ENCODE assay signal across 8 cellular contexts in the genomic region with DNA sequence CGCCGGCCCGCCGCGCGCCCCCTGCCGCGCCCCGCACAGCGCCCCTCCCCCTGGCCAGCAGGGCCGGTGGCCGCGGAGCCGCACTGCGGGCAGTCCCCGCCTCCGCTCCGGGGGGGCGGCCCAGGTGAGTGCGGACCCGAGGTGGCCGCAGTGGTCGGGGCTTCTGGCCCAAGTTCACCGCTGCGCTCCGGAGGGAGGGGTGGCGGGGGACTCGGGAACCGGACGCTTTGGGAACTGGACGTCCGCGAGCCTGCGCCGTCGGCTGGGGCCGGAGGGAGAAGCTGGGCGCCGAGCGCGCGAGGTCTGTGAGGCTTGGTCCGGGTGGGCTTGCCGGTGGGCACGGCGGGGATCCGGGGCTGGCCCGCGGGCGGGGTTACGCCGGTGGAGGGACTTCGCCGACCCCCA. TPM values are rescaled to one million over a fixed set of nuclear protein-coding genes. Genes with fewer than 3 reads are reported as not detected.
DNase-seq lines count a peak whose midpoint lies in the region; ATAC-seq and TF ChIP-seq lines count a peak whose summit lies in the region.

No MANE protein-coding gene starts in this region.

- no peaks in the 10 kb centered on the region for H3F3A ChIP-seq in PC-9 (ENCODE audit: insufficient read depth, low read depth)

- no peak for TF ChIP-seq CTCF in A673 (conservative IDR thresholded peaks at IDR 0.05; ENCODE audit: low read depth, low read length)
- no peak for TF ChIP-seq CTCF in astrocyte of the cerebellum (IDR thresholded peaks at IDR 0.05; ENCODE audit: low read depth, low read length, missing control alignments)
- TF ChIP-seq CTCF in lower leg skin (IDR thresholded peaks at IDR 0.05), result no peak
- no peak for TF ChIP-seq CTCF in type B pancreatic cell (conservative IDR thresholded peaks at IDR 0.05)
- no peak for TF ChIP-seq CTCF in PC-9 (conservative IDR thresholded peaks at IDR 0.05)

- no peaks in the 10 kb centered on the region for H3K9me3 ChIP-seq in A673 (ENCODE audit: low read depth, low read length, poor library complexity, severe bottlenecking)
- no peaks in the 10 kb centered on the region for H3K9me3 ChIP-seq in HAP-1
- no peaks in the 10 kb centered on the region for H3K9me3 ChIP-seq in PC-9 (ENCODE audit: insufficient read depth, low read depth)

- ATAC-seq in GM21447 (IDR thresholded peaks at IDR 0.05; ENCODE audit: unreplicated experiment), result no peak

- 0% methylated on average over 2 of the region's 54 CpGs; no CpG with 5 or more reads in 1 of the 2 donors for WGBS in lower leg skin, 2 donors

- H3K4me3 Mint-ChIP-seq in type B pancreatic cell, result peak overlapping the region; percentile 61

- H3K4me2 ChIP-seq in PC-9, result no peak overlapping the region

- POLR2A ChIA-PET in A673 (lab: Charles Lee; ENCODE audit: low non-redundant PET), result no interaction called here
- POLR2A ChIA-PET in PC-9 (lab: Charles Lee; ENCODE audit: unreplicated experiment), result no interaction called here

- H4K20me1 ChIP-seq in PC-9 (ENCODE audit: insufficient read depth), result no peaks in the 10 kb centered on the region

- no peak overlapping the region for H3K27ac Mint-ChIP-seq in type B pancreatic cell

- DNase-seq in A673 (ENCODE audit: low spot score) (no peak), HAP-1 (ENCODE audit: low spot score in 2 of 2) (no peak), astrocyte of the cerebellum (ENCODE audit: low read depth) (no peak), lower leg skin (ENCODE audit: low spot score in 2 of 2) (no peak), type B pancreatic cell (ENCODE audit: extremely low spot score, unreplicated experiment) (no peak), PC-9 (no peak), Kasumi-1 (lab: John Stamatoyannopoulos, UW) (no peak)

- CTCF ChIA-PET in A673 (lab: Charles Lee), result no interaction called here
- CTCF ChIA-PET in PC-9 (lab: Charles Lee), result no interaction called here

- H3K36me3 Mint-ChIP-seq in type B pancreatic cell, result no peaks in the 10 kb centered on the region

- H3K36me3 ChIP-seq in A673 (ENCODE audit: insufficient read depth, low read length, poor library complexity, severe bottlenecking), result no peaks in the 10 kb centered on the region
- H3K36me3 ChIP-seq in HAP-1 (replicated peaks), result no peaks in the 10 kb centered on the region
- H3K36me3 ChIP-seq in PC-9 (ENCODE audit: low read depth), result no peaks in the 10 kb centered on the region

- H3K27ac ChIP-seq in A673 (ENCODE audit: low read depth, low read length, poor library complexity, severe bottlenecking) (no peak overlapping the region), PC-9 (no peak overlapping the region)

- peak overlapping the region; percentile 48 for H3K4me3 ChIP-seq in A673 (ENCODE audit: low read depth, low read length, poor library complexity, severe bottlenecking)
- peak overlapping the region; percentile 22 for H3K4me3 ChIP-seq in HAP-1
- H3K4me3 ChIP-seq in astrocyte of the cerebellum (ENCODE audit: low read depth, low read length), result peak overlapping the region; percentile 37
- peak overlapping the region; percentile 71 for H3K4me3 ChIP-seq in lower leg skin (ENCODE audit: low read depth, poor library complexity, severe bottlenecking)
- no peak overlapping the region for H3K4me3 ChIP-seq in PC-9

- peaks cover 10% of the 10 kb centered on the region for H3K4me1 Mint-ChIP-seq in type B pancreatic cell (ENCODE audit: unreplicated experiment)

- in situ Hi-C loops in HAP-1 (cut with MboI; ENCODE audit: low sequenced_read_pairs), result loop anchor here (25.0 kb wide), 1 partner anchor 419 kb away; no protein-coding TSS in a partner anchor
- in situ Hi-C loops in astrocyte of the cerebellum (cut with HindIII; ENCODE audit: low sequenced_read_pairs), result no loop called here

- intact Hi-C loops in A673 (cut with micrococcal nuclease; ENCODE audit: unreplicated experiment), result loop anchor here (2.0 to 10.0 kb wide), 3 partner anchors 227 to 413 kb away; no protein-coding TSS in a partner anchor
- intact Hi-C loops in lower leg skin (cut with DNase I; ENCODE audit: low total_unique reads), result loop anchor here (5.0 kb wide), 2 partner anchors 309 to 414 kb away; no protein-coding TSS in a partner anchor
- intact Hi-C loops in PC-9 (cut with micrococcal nuclease; ENCODE audit: unreplicated experiment), result loop anchor here (1.0 kb wide), 1 partner anchor 583 kb away; no protein-coding TSS in a partner anchor

- BruUV-seq in A673 (replicated peaks; lab: Mats Ljungman, UMichigan) (no TSS peak), PC-9 (replicated peaks; lab: Mats Ljungman, UMichigan) (no TSS peak)

- H3K79me2 ChIP-seq in PC-9 (ENCODE audit: low read depth), result no peaks in the 10 kb centered on the region

- H3K9me3 Mint-ChIP-seq in type B pancreatic cell, result no peaks in the 10 kb centered on the region

- peaks cover 81% of the 10 kb centered on the region for H3K27me3 Mint-ChIP-seq in type B pancreatic cell

- H3K27me3 ChIP-seq in A673 (replicated peaks; ENCODE audit: insufficient read depth, low read depth, low read length, poor library complexity) (peaks cover 71% of the 10 kb centered on the region), HAP-1 (ENCODE audit: low read depth) (peaks cover 64% of the 10 kb centered on the region), PC-9 (ENCODE audit: insufficient read depth, low read depth) (peaks cover 65% of the 10 kb centered on the region)

- no peaks in the 10 kb centered on the region for H3K9me2 ChIP-seq in PC-9 (ENCODE audit: insufficient read depth)

- no peak for TF ChIP-seq POLR2A in lower leg skin (IDR thresholded peaks at IDR 0.05)

- H3K4me1 ChIP-seq in A673 (ENCODE audit: insufficient read depth, low read length, poor library complexity, severe bottlenecking) (peaks cover 23% of the 10 kb centered on the region), HAP-1 (no peaks in the 10 kb centered on the region), PC-9 (replicated peaks; ENCODE audit: insufficient read depth) (no peaks in the 10 kb centered on the region)

- H2AFZ ChIP-seq in PC-9, result no peak overlapping the region

RNA-seq across cellular contexts. Expression of gene LDLRAD4, which starts 0.6 kb away (rescaled TPM):
- total RNA-seq in A673 (2021), result 3.6 and 5.5 TPM in 2 replicates
- 10 to 100 TPM in 2 of 4 donors, 1 to 10 TPM in 2; 2.7 to 22.5 (median 10.8) TPM for total RNA-seq in lower leg skin
- total RNA-seq in type B pancreatic cell (ENCODE audit: low replicate concordance), result 0.88 and 2.4 TPM in 2 replicates
- 1.2 and 1.7 TPM in 2 replicates for total RNA-seq in PC-9 (2021)
